In genomic region chr11:76759517-76759916, GRCh38 we compare ENCODE assay signal across 23 cellular contexts.
"Had no signal": no experiment of that assay in that cellular context is flagged by ENCODE, and none has a peak within 500 bp of the region (broad histone marks: within the 10 kb centered on the region; RNA-seq: fewer than 3 reads in every experiment).

No MANE protein-coding gene starts in this region.

- H3K9me3 ChIP-seq: SJSA1 had no signal

- ATAC-seq: HepG2 had no signal

- H3K4me3 ChIP-seq: SJSA1, SK-N-MC had no signal

- H3K4me2 ChIP-seq: KMS-11 had no signal

- H3K36me3 ChIP-seq: SJSA1 had no signal

- DNase-seq: IMR-90, Kasumi-1, MV-4-11, NCI-H1048, NCI-H1105, NCI-H1417, NCI-H1694 treated with DMSO at 0.1 percent for 48 hours, NCI-H1930, NCI-H2081, NCI-H2107, NCI-H226, NCI-H446, NCI-H510A, NCI-H524 treated with DMSO at 0.1 percent for 48 hours, NCI-H774, Right ventricle myocardium superior, RPMI8226, SIG-M5 had no signal

- H3K9ac ChIP-seq: KMS-11 had no signal

- H3K27me3 ChIP-seq: SJSA1 had no signal

- H3K27ac ChIP-seq: HL-60, KMS-11, SJSA1, SK-N-MC had no signal
